8 cellular contexts compared by ENCODE assay signal in genomic region chr1:91402023-91402422, GRCh38. TPM values are rescaled to one million over a fixed set of nuclear protein-coding genes. Genes with fewer than 3 reads are reported as not detected.
A peak's percentile ranks its signal among the peaks of the same experiment; 100 is the strongest.
DNase-seq lines count a peak whose midpoint lies in the region; ATAC-seq, FAIRE-seq and TF ChIP-seq lines count a peak whose summit lies in the region.

No MANE protein-coding gene starts in this region.

- H3K9ac ChIP-seq in kidney (ENCODE audit: low read length in 2 of 2) = no peak overlapping the region

- H3K4me1 Mint-ChIP-seq in Calu3 (ENCODE audit: low read depth, unreplicated experiment) = no peaks in the 10 kb centered on the region
- peaks cover 2 to 7% of the 10 kb centered on the region in 2 donors for H3K4me1 Mint-ChIP-seq in stimulated activated naive B cell treated with anti-CD40 and anti-IgM and Interleukin-4, amounts not matched to agents 10 μg/mL and 1 μg/mL and 100 μg/mL, for 72 hours
- peaks cover 7% of the 10 kb centered on the region for H3K4me1 Mint-ChIP-seq in activated CD4-positive, alpha-beta T cell treated with anti-CD3 and anti-CD28 coated beads, Interleukin-2, amount 10 ng/mL, durations not matched to agents 7 days and 5 days

- no peak overlapping the region for H3K4me3 ChIP-seq in Jurkat, Clone E6-1 (ENCODE audit: low read length)
- H3K4me3 ChIP-seq in kidney (ENCODE audit: low read length in 2 of 2) = no peak overlapping the region

- no peak overlapping the region for H3K27ac ChIP-seq in kidney (ENCODE audit: low read depth in 2 of 2, low read length in 2 of 2)

- H3K27ac Mint-ChIP-seq in Calu3 (ENCODE audit: unreplicated experiment) = no peak overlapping the region
- no peak overlapping the region for H3K27ac Mint-ChIP-seq in stimulated activated naive B cell treated with anti-CD40 and anti-IgM and Interleukin-4, amounts not matched to agents 10 μg/mL and 1 μg/mL and 100 μg/mL, for 72 hours
- no peak overlapping the region for H3K27ac Mint-ChIP-seq in activated CD4-positive, alpha-beta T cell treated with anti-CD3 and anti-CD28 coated beads, Interleukin-2, amount 10 ng/mL, durations not matched to agents 7 days and 5 days

- no peaks in the 10 kb centered on the region for H3K36me3 ChIP-seq in kidney (ENCODE audit: control insufficient read depth in 1 of 2, insufficient read depth in 2 of 2, low read length in 2 of 2)

- POLR2A ChIA-PET in activated CD4-positive, alpha-beta T cell treated with anti-CD3 and anti-CD28 coated beads, Interleukin-2, amount 10 ng/mL, durations not matched to agents 7 days and 5 days (lab: Charles Lee) = no interaction called here

- H3K27me3 Mint-ChIP-seq in Calu3 (ENCODE audit: unreplicated experiment) = peaks cover 43% of the 10 kb centered on the region
- H3K27me3 Mint-ChIP-seq in stimulated activated naive B cell treated with anti-CD40 and anti-IgM and Interleukin-4, amounts not matched to agents 10 μg/mL and 1 μg/mL and 100 μg/mL, for 72 hours = peaks cover 0 to 32% of the 10 kb centered on the region in 2 donors
- H3K27me3 Mint-ChIP-seq in activated CD4-positive, alpha-beta T cell treated with anti-CD3 and anti-CD28 coated beads, Interleukin-2, amount 10 ng/mL, durations not matched to agents 7 days and 5 days = peaks cover 53% of the 10 kb centered on the region

- ATAC-seq in SK-N-SH treated with all-trans-retinoic acid at 6 μM for 48 hours (peak; percentile 14; the same call in 1 of the 3 replicates), GM21717 (IDR thresholded peaks at IDR 0.05; ENCODE audit: unreplicated experiment) (no peak)
- no peak for ATAC-seq in stimulated activated naive B cell treated with anti-CD40 and anti-IgM and Interleukin-4, amounts not matched to agents 10 μg/mL and 1 μg/mL and 100 μg/mL, for 72 hours (replicated peaks)

- peaks cover 6% of the 10 kb centered on the region for H3K36me3 Mint-ChIP-seq in Calu3 (ENCODE audit: insufficient read depth, unreplicated experiment)
- H3K36me3 Mint-ChIP-seq in stimulated activated naive B cell treated with anti-CD40 and anti-IgM and Interleukin-4, amounts not matched to agents 10 μg/mL and 1 μg/mL and 100 μg/mL, for 72 hours = no peaks in the 10 kb centered on the region
- H3K36me3 Mint-ChIP-seq in activated CD4-positive, alpha-beta T cell treated with anti-CD3 and anti-CD28 coated beads, Interleukin-2, amount 10 ng/mL, durations not matched to agents 7 days and 5 days (ENCODE audit: low read depth) = no peaks in the 10 kb centered on the region

- H3K4me3 Mint-ChIP-seq in Calu3 (ENCODE audit: low read depth, unreplicated experiment) = no peak overlapping the region
- H3K4me3 Mint-ChIP-seq in stimulated activated naive B cell treated with anti-CD40 and anti-IgM and Interleukin-4, amounts not matched to agents 10 μg/mL and 1 μg/mL and 100 μg/mL, for 72 hours = no peak overlapping the region
- H3K4me3 Mint-ChIP-seq in activated CD4-positive, alpha-beta T cell treated with anti-CD3 and anti-CD28 coated beads, Interleukin-2, amount 10 ng/mL, durations not matched to agents 7 days and 5 days = no peak overlapping the region

- CTCF ChIA-PET in Calu3 (lab: Charles Lee) = no interaction called here
- CTCF ChIA-PET in activated CD4-positive, alpha-beta T cell treated with anti-CD3 and anti-CD28 coated beads, Interleukin-2, amount 10 ng/mL, durations not matched to agents 7 days and 5 days (lab: Charles Lee) = no interaction called here

- DNase-seq in Calu3 (no peak), kidney (no peak), activated T-cell treated with anti-CD3 and anti-CD28 coated beads for 4 hours (no peak)
- DNase-seq in Jurkat, Clone E6-1 (ENCODE audit: low read depth, low spot score) = peak; percentile 19
- DNase-seq in stimulated activated naive B cell treated with anti-CD40 and anti-IgM and Interleukin-4, amounts not matched to agents 10 μg/mL and 1 μg/mL and 100 μg/mL, for 72 hours = no peak
- DNase-seq in activated CD4-positive, alpha-beta T cell treated with anti-CD3 and anti-CD28 coated beads, Interleukin-2, amount 10 ng/mL, durations not matched to agents 7 days and 5 days = no peak

- no peaks in the 10 kb centered on the region for H3K9me3 ChIP-seq in kidney (ENCODE audit: control insufficient read depth in 1 of 2, low read length in 2 of 2)

- peak; percentile 96 for FAIRE-seq in kidney (lab: Jason Lieb, UNC)

- TF ChIP-seq CTCF in Calu3 (IDR thresholded peaks at IDR 0.05; ENCODE audit: unreplicated experiment) (peak; percentile 34), kidney (IDR thresholded peaks at IDR 0.05; ENCODE audit: borderline replicate concordance, extremely low read depth, insufficient read depth) (peak; percentile 29)

- intact Hi-C loops in Calu3 (cut with micrococcal nuclease; ENCODE audit: unreplicated experiment) = loop anchor here (1.0 to 5.0 kb wide), 2 partner anchors 120 to 235 kb away; no protein-coding TSS in a partner anchor
- intact Hi-C loops in kidney (cut with DNase I) = no loop called here

- BruUV-seq in Calu3 (replicated peaks; lab: Mats Ljungman, UMichigan) = no TSS peak

- H3K9me3 Mint-ChIP-seq in Calu3 (ENCODE audit: low read depth, unreplicated experiment) = no peaks in the 10 kb centered on the region
- H3K9me3 Mint-ChIP-seq in stimulated activated naive B cell treated with anti-CD40 and anti-IgM and Interleukin-4, amounts not matched to agents 10 μg/mL and 1 μg/mL and 100 μg/mL, for 72 hours = no peaks in the 10 kb centered on the region
- no peaks in the 10 kb centered on the region for H3K9me3 Mint-ChIP-seq in activated CD4-positive, alpha-beta T cell treated with anti-CD3 and anti-CD28 coated beads, Interleukin-2, amount 10 ng/mL, durations not matched to agents 7 days and 5 days

- H3K4me1 ChIP-seq in kidney (ENCODE audit: control insufficient read depth in 1 of 2, insufficient read depth in 1 of 2, low read depth in 1 of 2, low read length in 2 of 2) = no peaks in the 10 kb centered on the region

TF ChIP-seq in SK-N-SH treated with all-trans-retinoic acid at 6 μM for 48 hours, 23 proteins besides CTCF, POLR2A, EP300 and RAD21 (continues in another document):
- TF ChIP-seq ZNF8 (CRISPR knock-in tag; IDR thresholded peaks at IDR 0.05) = no peak
- no peak for TF ChIP-seq GLIS3 (CRISPR knock-in tag; IDR thresholded peaks at IDR 0.05)
- TF ChIP-seq CSRNP3 (CRISPR knock-in tag; IDR thresholded peaks at IDR 0.05) = no peak
- TF ChIP-seq PATZ1 (CRISPR knock-in tag; IDR thresholded peaks at IDR 0.05; ENCODE audit: borderline replicate concordance) = no peak
- no peak for TF ChIP-seq PPARA (CRISPR knock-in tag; IDR thresholded peaks at IDR 0.05; ENCODE audit: borderline replicate concordance)
- TF ChIP-seq TSHZ2 (CRISPR knock-in tag; IDR thresholded peaks at IDR 0.05) = no peak
- TF ChIP-seq RARB (CRISPR knock-in tag; IDR thresholded peaks at IDR 0.05) = no peak
- TF ChIP-seq ISL1 (CRISPR knock-in tag; IDR thresholded peaks at IDR 0.05) = no peak

RNA-seq across cellular contexts. Expression of gene HFM1, which starts 2.6 kb away (rescaled TPM):
- total RNA-seq in Calu3 (2022) = not detected in 2 replicates
- not detected for polyA plus RNA-seq in Jurkat, Clone E6-1 (2012; ENCODE audit: insufficient read depth, insufficient read length)
- total RNA-seq in kidney = 1.2 TPM
- 1.2 TPM for polyA plus RNA-seq in kidney (ENCODE audit: insufficient read depth, low read depth, low replicate concordance)
- total RNA-seq in activated CD4-positive, alpha-beta T cell treated with anti-CD3 and anti-CD28 coated beads, Interleukin-2, amount 10 ng/mL, durations not matched to agents 7 days and 5 days = not detected
